9 cellular contexts compared by ENCODE assay signal in the genomic region with DNA sequence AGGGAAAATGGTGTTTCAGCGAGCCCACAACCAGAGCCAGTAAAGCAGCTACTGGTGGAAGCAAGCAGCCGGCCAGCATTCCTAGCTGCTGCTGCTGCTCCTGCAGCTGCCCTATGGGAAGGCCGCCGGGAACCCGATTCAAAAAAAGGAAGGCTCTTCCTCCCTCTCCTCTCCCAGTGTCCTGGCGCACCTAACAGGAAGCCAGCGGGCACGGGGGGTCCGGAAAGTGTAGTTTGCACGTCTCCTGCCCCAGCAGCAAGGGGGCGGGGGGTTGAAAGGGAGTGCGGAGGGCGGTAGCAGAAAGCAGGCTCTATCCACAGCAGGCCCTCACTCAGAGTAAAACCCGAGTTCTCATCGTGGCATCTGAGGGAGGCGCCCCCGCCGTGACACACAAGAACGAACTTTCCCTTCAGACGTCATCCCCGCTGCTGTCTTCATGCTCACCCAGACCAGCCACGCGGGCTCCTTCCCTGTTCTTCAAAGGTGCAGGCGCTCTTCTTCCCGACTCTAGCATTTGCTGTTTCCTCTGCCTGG. TPM values are rescaled to one million over a fixed set of nuclear protein-coding genes. Genes with fewer than 3 reads are reported as not detected.
DNase-seq lines count a peak whose midpoint lies in the region; TF ChIP-seq lines count a peak whose summit lies in the region.
"Had no signal": no experiment of that assay in that cellular context is flagged by ENCODE, and none has a peak within 500 bp of the region (broad histone marks: within the 10 kb centered on the region; RNA-seq: fewer than 3 reads in every experiment).

No MANE protein-coding gene starts in this region.

- 34 to 69% methylated on average over 25 of the region's 25 CpGs for WGBS in sigmoid colon, 2 donors

- H3K27ac Mint-ChIP-seq in activated T-helper 1 cell treated with anti-CD3 and anti-CD28 coated beads, Interleukin-12 subunit alpha, Interleukin-12 subunit beta, Interleukin-2, Interleukin-4 antibody, amounts not matched to agents 30 ng/mL and 10 ng/mL and 1 ng/mL, durations not matched to agents 14 hours and 24 hours and 36 hours = no peak overlapping the region

- peak in 1 of 4 experiments; percentile 17 for TF ChIP-seq CTCF in sigmoid colon (IDR thresholded peaks at IDR 0.05)

- DNase-seq in activated T-cell treated with anti-CD3 and anti-CD28 coated beads for 48 hours (ENCODE audit: low read depth) (peak; percentile 26), activated T-cell treated with anti-CD3 and anti-CD28 coated beads for 4 hours (no peak), amniotic epithelial cell (ENCODE audit: low read depth) (peak; percentile 81), sigmoid colon (peak; percentile 79), DMS79 (lab: John Stamatoyannopoulos, UW) (no peak), NCI-H1048 (lab: John Stamatoyannopoulos, UW) (no peak)
- DNase-seq in activated T-helper 1 cell treated with anti-CD3 and anti-CD28 coated beads, Interleukin-12 subunit alpha, Interleukin-12 subunit beta, Interleukin-2, Interleukin-4 antibody, amounts not matched to agents 30 ng/mL and 10 ng/mL and 1 ng/mL, durations not matched to agents 14 hours and 24 hours and 36 hours (ENCODE audit: low spot score) = no peak
- DNase-seq: DND-41 had no signal

- no peaks in the 10 kb centered on the region for H3K9me3 Mint-ChIP-seq in activated T-helper 1 cell treated with anti-CD3 and anti-CD28 coated beads, Interleukin-12 subunit alpha, Interleukin-12 subunit beta, Interleukin-2, Interleukin-4 antibody, amounts not matched to agents 30 ng/mL and 10 ng/mL and 1 ng/mL, durations not matched to agents 14 hours and 24 hours and 36 hours

- H3K36me3 Mint-ChIP-seq in activated T-helper 1 cell treated with anti-CD3 and anti-CD28 coated beads, Interleukin-12 subunit alpha, Interleukin-12 subunit beta, Interleukin-2, Interleukin-4 antibody, amounts not matched to agents 30 ng/mL and 10 ng/mL and 1 ng/mL, durations not matched to agents 14 hours and 24 hours and 36 hours (ENCODE audit: low read depth) = no peaks in the 10 kb centered on the region

- H3K9me3 ChIP-seq in iPS-18a (ENCODE audit: control insufficient read depth, low read depth, low read length) = no peaks in the 10 kb centered on the region
- H3K9me3 ChIP-seq in sigmoid colon = no peaks in the 10 kb centered on the region

- H3K36me3 ChIP-seq in iPS-18a (ENCODE audit: control insufficient read depth, low read depth, low read length) = no peaks in the 10 kb centered on the region
- no peaks in the 10 kb centered on the region for H3K36me3 ChIP-seq in sigmoid colon

- H3K27me3 ChIP-seq in iPS-18a (ENCODE audit: control insufficient read depth, insufficient read depth, low read length) (no peaks in the 10 kb centered on the region), sigmoid colon (no peaks in the 10 kb centered on the region)

- no peak for TF ChIP-seq POLR2A in sigmoid colon (IDR thresholded peaks at IDR 0.05)

- intact Hi-C loops in sigmoid colon (cut with DNase I) = no loop called here
- intact Hi-C loops in activated T-helper 1 cell treated with anti-CD3 and anti-CD28 coated beads, Interleukin-12 subunit alpha, Interleukin-12 subunit beta, Interleukin-2, Interleukin-4 antibody, amounts not matched to agents 30 ng/mL and 10 ng/mL and 1 ng/mL, durations not matched to agents 14 hours and 24 hours and 36 hours (cut with micrococcal nuclease) = no loop called here

- no peak for TF ChIP-seq EP300 in sigmoid colon (IDR thresholded peaks at IDR 0.05)

- no peak overlapping the region for H3K4me3 Mint-ChIP-seq in activated T-helper 1 cell treated with anti-CD3 and anti-CD28 coated beads, Interleukin-12 subunit alpha, Interleukin-12 subunit beta, Interleukin-2, Interleukin-4 antibody, amounts not matched to agents 30 ng/mL and 10 ng/mL and 1 ng/mL, durations not matched to agents 14 hours and 24 hours and 36 hours

- H3K9ac ChIP-seq in iPS-18a (ENCODE audit: low read length) = peak overlapping the region; percentile 59

- peaks cover 12% of the 10 kb centered on the region for H3K4me1 ChIP-seq in iPS-18a (ENCODE audit: control insufficient read depth, low read depth, low read length)
- peaks cover 0 to 16% (median 8%) of the 10 kb centered on the region in 4 donors for H3K4me1 ChIP-seq in sigmoid colon

- peak overlapping the region; percentile 25 for H3K27ac ChIP-seq in iPS-18a (ENCODE audit: low read length)
- H3K27ac ChIP-seq in sigmoid colon = peak overlapping the region; percentile 49 to 78 (median 72)

- no peaks in the 10 kb centered on the region for H3K4me1 Mint-ChIP-seq in activated T-helper 1 cell treated with anti-CD3 and anti-CD28 coated beads, Interleukin-12 subunit alpha, Interleukin-12 subunit beta, Interleukin-2, Interleukin-4 antibody, amounts not matched to agents 30 ng/mL and 10 ng/mL and 1 ng/mL, durations not matched to agents 14 hours and 24 hours and 36 hours (ENCODE audit: low read depth)

- H3K4me3 ChIP-seq in iPS-18a (ENCODE audit: low read length) = peak overlapping the region; percentile 55
- peak overlapping the region; percentile 31 to 54 (median 44) for H3K4me3 ChIP-seq in sigmoid colon

- peaks cover 17% of the 10 kb centered on the region for H3K27me3 Mint-ChIP-seq in activated T-helper 1 cell treated with anti-CD3 and anti-CD28 coated beads, Interleukin-12 subunit alpha, Interleukin-12 subunit beta, Interleukin-2, Interleukin-4 antibody, amounts not matched to agents 30 ng/mL and 10 ng/mL and 1 ng/mL, durations not matched to agents 14 hours and 24 hours and 36 hours (ENCODE audit: insufficient read depth)

RNA-seq across cellular contexts. Expression of a gene that starts 16.5 kb away (rescaled TPM):
- not detected for total RNA-seq in sigmoid colon
- not detected for polyA plus RNA-seq in sigmoid colon
- not detected in 2 replicates for total RNA-seq in activated T-helper 1 cell treated with anti-CD3 and anti-CD28 coated beads, Interleukin-12 subunit alpha, Interleukin-12 subunit beta, Interleukin-2, Interleukin-4 antibody, amounts not matched to agents 30 ng/mL and 10 ng/mL and 1 ng/mL, durations not matched to agents 14 hours and 24 hours and 36 hours

RNA-seq across cellular contexts. Expression of a gene that starts 21.2 kb away (rescaled TPM):
- 10 to 100 TPM in 3 of 4 donors, 1 to 10 TPM in 1; 7.1 to 19.9 (median 12.5) TPM for total RNA-seq in sigmoid colon
- 10 to 100 TPM; 38.8 to 62.5 (median 60.1) TPM for polyA plus RNA-seq in sigmoid colon
- 1.5 and 2.1 TPM in 2 replicates for total RNA-seq in activated T-helper 1 cell treated with anti-CD3 and anti-CD28 coated beads, Interleukin-12 subunit alpha, Interleukin-12 subunit beta, Interleukin-2, Interleukin-4 antibody, amounts not matched to agents 30 ng/mL and 10 ng/mL and 1 ng/mL, durations not matched to agents 14 hours and 24 hours and 36 hours

Comparison
In these comparisons a context has a peak if more than half of its experiments do, and no peak if none do; other contexts are left out.
1. DNase-seq: peak in activated T-cell treated with anti-CD3 and anti-CD28 coated beads for 48 hours (single experiment), amniotic epithelial cell (single experiment) and sigmoid colon (single experiment); none in activated T-cell treated with anti-CD3 and anti-CD28 coated beads for 4 hours (single experiment), DMS79 (single experiment), NCI-H1048 (single experiment) and activated T-helper 1 cell treated with anti-CD3 and anti-CD28 coated beads, Interleukin-12 subunit alpha, Interleukin-12 subunit beta, Interleukin-2, Interleukin-4 antibody, amounts not matched to agents 30 ng/mL and 10 ng/mL and 1 ng/mL, durations not matched to agents 14 hours and 24 hours and 36 hours (single experiment).